21 cellular contexts compared by ENCODE assay signal in genomic region chr5:128413356-128413755, GRCh38.
"Had no signal": no experiment of that assay in that cellular context is flagged by ENCODE, and none has a peak within 500 bp of the region (broad histone marks: within the 10 kb centered on the region; RNA-seq: fewer than 3 reads in every experiment).

No MANE protein-coding gene starts in this region.

- H3K27ac ChIP-seq: coronary artery, right atrium auricular region, skin epidermis, tibial nerve, uterus had no signal

- H3K4me3 Mint-ChIP-seq: activated CD4-positive, alpha-beta T cell treated with anti-CD3 and anti-CD28 coated beads, Interleukin-2, amount 10 ng/mL, durations not matched to agents 24 days and 14 days; activated naive CD8-positive, alpha-beta T cell treated with anti-CD3 and anti-CD28 coated beads for 36 hours; activated T-cell treated with anti-CD3 and anti-CD28 coated beads, Interleukin-2, amount 50 U/mL, for 72 hours; natural killer cell treated with Interleukin-12 subunit alpha and Interleukin-12 subunit beta and Interleukin-15 and Interleukin-18, amount 100 ng/mL, for 72 hours; T-helper 17 cell; WTC11 had no signal

- H3K4me1 Mint-ChIP-seq: activated CD4-positive, alpha-beta T cell treated with anti-CD3 and anti-CD28 coated beads, Interleukin-2, amount 10 ng/mL, durations not matched to agents 24 days and 14 days; activated naive CD8-positive, alpha-beta T cell treated with anti-CD3 and anti-CD28 coated beads for 36 hours; T-helper 17 cell had no signal

- DNase-seq: activated CD4-positive, alpha-beta T cell treated with anti-CD3 and anti-CD28 coated beads, Interleukin-2, amount 10 ng/mL, durations not matched to agents 24 days and 14 days; activated CD8-positive, alpha-beta memory T cell treated with anti-CD3 and anti-CD28 coated beads, Interleukin-2, amount 50 U/mL, for 48 hours; activated gamma-delta T cell treated with Interleukin-2 at 50 U/mL for 16 hours; activated naive CD8-positive, alpha-beta T cell treated with anti-CD3 and anti-CD28 coated beads for 36 hours; activated T-cell treated with anti-CD3 and anti-CD28 coated beads, Interleukin-2, amount 50 U/mL, for 72 hours; anterior cingulate cortex; effector CD4-positive, alpha-beta T cell; hypothalamus; left ventricle myocardium superior; stimulated activated CD4-positive, alpha-beta T cell treated with anti-CD3 and anti-CD28 coated beads, Interleukin-4, amount 100 ng/mL, for 24 hours; stimulated activated naive CD4-positive, alpha-beta T cell; substantia nigra; T-helper 17 cell; uterus had no signal

- H3K27ac Mint-ChIP-seq: activated CD4-positive, alpha-beta T cell treated with anti-CD3 and anti-CD28 coated beads, Interleukin-2, amount 10 ng/mL, durations not matched to agents 24 days and 14 days; activated naive CD8-positive, alpha-beta T cell treated with anti-CD3 and anti-CD28 coated beads for 36 hours; activated T-cell treated with anti-CD3 and anti-CD28 coated beads, Interleukin-2, amount 50 U/mL, for 72 hours; natural killer cell treated with Interleukin-12 subunit alpha and Interleukin-12 subunit beta and Interleukin-15 and Interleukin-18, amount 100 ng/mL, for 72 hours; progenitor cell of endocrine pancreas; T-helper 17 cell; WTC11 had no signal

- H3K27me3 ChIP-seq: right atrium auricular region, tibial nerve, uterus had no signal

- H3K27me3 Mint-ChIP-seq: activated CD4-positive, alpha-beta T cell treated with anti-CD3 and anti-CD28 coated beads, Interleukin-2, amount 10 ng/mL, durations not matched to agents 24 days and 14 days; activated naive CD8-positive, alpha-beta T cell treated with anti-CD3 and anti-CD28 coated beads for 36 hours; natural killer cell treated with Interleukin-12 subunit alpha and Interleukin-12 subunit beta and Interleukin-15 and Interleukin-18, amount 100 ng/mL, for 72 hours; progenitor cell of endocrine pancreas; T-helper 17 cell had no signal

- H3K9me3 Mint-ChIP-seq: activated CD4-positive, alpha-beta T cell treated with anti-CD3 and anti-CD28 coated beads, Interleukin-2, amount 10 ng/mL, durations not matched to agents 24 days and 14 days had no signal

- H3K9me3 ChIP-seq: uterus had no signal

- H3K36me3 ChIP-seq: right atrium auricular region, tibial nerve, uterus had no signal

- H3K4me3 ChIP-seq: coronary artery, right atrium auricular region, skin epidermis, tibial nerve, uterus had no signal

- H3K36me3 Mint-ChIP-seq: activated naive CD8-positive, alpha-beta T cell treated with anti-CD3 and anti-CD28 coated beads for 36 hours had no signal

- H3K4me1 ChIP-seq: right atrium auricular region, uterus had no signal
